Comparison of ENCODE assay signal across 17 cellular contexts in the genomic region with DNA sequence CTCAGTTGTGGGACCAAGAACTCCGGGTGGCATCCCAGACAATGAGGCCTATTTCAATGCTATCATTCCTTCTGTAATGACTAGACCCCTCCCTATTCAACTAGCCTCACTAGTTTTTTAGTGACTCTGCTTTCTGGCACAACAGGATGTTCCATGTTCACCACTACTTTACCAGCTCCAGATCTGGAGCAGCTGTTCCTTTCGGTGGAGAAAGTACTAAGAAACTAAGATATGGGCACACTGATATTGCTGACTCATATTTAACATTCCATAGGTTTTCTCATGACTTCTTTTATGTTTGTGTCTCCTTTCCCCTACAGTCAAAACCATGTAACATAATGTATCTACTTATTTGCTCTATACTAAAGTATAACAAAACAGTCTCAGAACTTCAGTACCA. TPM values are rescaled to one million over a fixed set of nuclear protein-coding genes. Genes with fewer than 3 reads are reported as not detected.
"Had no signal": no experiment of that assay in that cellular context is flagged by ENCODE, and none has a peak within 500 bp of the region (broad histone marks: within the 10 kb centered on the region; RNA-seq: fewer than 3 reads in every experiment).

No MANE protein-coding gene starts in this region.

- H3K27ac Mint-ChIP-seq: activated naive CD4-positive, alpha-beta T cell treated with anti-CD3 and anti-CD28 coated beads, Interleukin-2, amount 10 ng/mL, durations not matched to agents 7 days and 5 days; activated T-helper 2 cell treated with anti-CD3 and anti-CD28 coated beads, Interferon-gamma antibody, Interleukin-2, Interleukin-4, amounts not matched to agents 10 μg/mL and 5 μg/mL and 100 μg/mL, durations not matched to agents 14 hours and 24 hours and 36 hours; natural killer cell; T-cell had no signal

- H3K4me3 Mint-ChIP-seq: activated naive CD4-positive, alpha-beta T cell treated with anti-CD3 and anti-CD28 coated beads, Interleukin-2, amount 10 ng/mL, durations not matched to agents 7 days and 5 days; natural killer cell; T-cell had no signal

- H3K9me3 Mint-ChIP-seq: activated naive CD4-positive, alpha-beta T cell treated with anti-CD3 and anti-CD28 coated beads, Interleukin-2, amount 10 ng/mL, durations not matched to agents 7 days and 5 days; activated T-helper 2 cell treated with anti-CD3 and anti-CD28 coated beads, Interferon-gamma antibody, Interleukin-2, Interleukin-4, amounts not matched to agents 10 μg/mL and 5 μg/mL and 100 μg/mL, durations not matched to agents 14 hours and 24 hours and 36 hours; natural killer cell had no signal

- ATAC-seq: natural killer cell; stimulated activated naive CD8-positive, alpha-beta T cell treated with anti-CD3 and anti-CD28 coated beads, Interleukin-15, Interleukin-2, amounts not matched to agents 100 U/mL and 50 U/mL, for 24 hours; T-cell had no signal

- DNase-seq: activated CD4-positive, alpha-beta T cell treated with anti-CD3 and anti-CD28 coated beads for 1 hour; activated CD4-positive, alpha-beta T cell treated with anti-CD3 and anti-CD28 coated beads, Interleukin-2, amount 50 U/mL, for 4 hours; activated naive CD4-positive, alpha-beta T cell treated with anti-CD3 and anti-CD28 coated beads, Interleukin-2, amount 10 ng/mL, durations not matched to agents 7 days and 5 days; central memory CD4-positive, alpha-beta T cell; cortex of kidney; effector CD4-positive, alpha-beta T cell; hypothalamus; left ventricle myocardium inferior; mesendoderm; natural killer cell; retina; stimulated activated naive CD8-positive, alpha-beta T cell treated with anti-CD3 and anti-CD28 coated beads, Interleukin-15, Interleukin-2, amounts not matched to agents 100 U/mL and 50 U/mL, for 24 hours; T-cell; T1000; transverse colon had no signal

- H3K27ac ChIP-seq: left ventricle myocardium inferior, neutrophil, transverse colon had no signal

- H3K4me3 ChIP-seq: left ventricle myocardium inferior, transverse colon had no signal

- H3K36me3 Mint-ChIP-seq: activated naive CD4-positive, alpha-beta T cell treated with anti-CD3 and anti-CD28 coated beads, Interleukin-2, amount 10 ng/mL, durations not matched to agents 7 days and 5 days; natural killer cell; T-cell had no signal

- H3K4me1 Mint-ChIP-seq: activated naive CD4-positive, alpha-beta T cell treated with anti-CD3 and anti-CD28 coated beads, Interleukin-2, amount 10 ng/mL, durations not matched to agents 7 days and 5 days; natural killer cell; T-cell had no signal

- H3K9me3 ChIP-seq: left ventricle myocardium inferior, neutrophil, transverse colon had no signal

- H3K27me3 ChIP-seq: neutrophil, transverse colon had no signal

- H3K36me3 ChIP-seq: neutrophil, transverse colon had no signal

RNA-seq across cellular contexts. Expression of gene IL33, which starts 24.1 kb away (rescaled TPM):
- total RNA-seq: activated T-helper 2 cell treated with anti-CD3 and anti-CD28 coated beads, Interferon-gamma antibody, Interleukin-2, Interleukin-4, amounts not matched to agents 10 μg/mL and 5 μg/mL and 100 μg/mL, durations not matched to agents 14 hours and 24 hours and 36 hours; natural killer cell had no signal
